11 cellular contexts compared by ENCODE assay signal in the genomic region with DNA sequence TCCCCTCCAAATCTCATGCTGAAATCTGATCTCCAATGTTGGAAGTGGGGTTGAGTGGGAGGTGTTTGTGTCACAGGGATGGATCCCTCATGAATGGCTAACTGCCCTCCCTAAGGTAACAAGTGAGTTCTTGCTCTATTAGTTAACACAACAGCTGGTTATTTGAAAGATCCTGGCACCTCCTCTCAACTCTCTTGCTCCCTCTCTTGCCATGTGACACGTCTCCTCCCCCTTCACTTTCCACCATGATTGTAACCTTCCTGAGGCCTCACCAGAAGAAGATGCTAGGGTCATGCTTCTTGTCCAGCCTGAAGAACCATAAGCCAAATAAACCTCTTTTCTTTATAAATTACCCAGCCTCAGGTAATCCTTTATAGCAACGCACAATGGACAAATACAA. TPM values are rescaled to one million over a fixed set of nuclear protein-coding genes. Genes with fewer than 3 reads are reported as not detected.
"Had no signal": no experiment of that assay in that cellular context is flagged by ENCODE, and none has a peak within 500 bp of the region (broad histone marks: within the 10 kb centered on the region; RNA-seq: fewer than 3 reads in every experiment).

No MANE protein-coding gene starts in this region.

- H3K4me1 ChIP-seq: HAP-1 had no signal

- H3K36me3 ChIP-seq: HAP-1 had no signal

- H3K9me3 ChIP-seq: HAP-1 had no signal

- H3K4me3 ChIP-seq: GM23248, HAP-1 had no signal

- H3K4me3 Mint-ChIP-seq: HFFc6, IgD-negative memory B cell had no signal

- H3K4me1 Mint-ChIP-seq: IgD-negative memory B cell had no signal

- H3K27me3 Mint-ChIP-seq: IgD-negative memory B cell had no signal

- H3K36me3 Mint-ChIP-seq: IgD-negative memory B cell had no signal

- DNase-seq: GM23248, GOT3, H7, HFFc6 had no signal

- H3K27ac Mint-ChIP-seq: HFFc6, IgD-negative memory B cell had no signal

- H3K9me3 Mint-ChIP-seq: HFFc6 had no signal

- H3K27ac ChIP-seq: GM23248, HL-60 had no signal

- ATAC-seq: HCT116, HepG2 had no signal

RNA-seq across cellular contexts. Expression of gene AMPD1, which starts 54.0 kb away (rescaled TPM):
- total RNA-seq: GM23248, H4, HepG2, HFFc6, HT1080 had no signal
- polyA plus RNA-seq: GM23248, HepG2 had no signal
